8 cellular contexts compared by ENCODE assay signal in genomic region chr6:73309534-73309783, GRCh38. TPM values are rescaled to one million over a fixed set of nuclear protein-coding genes. Genes with fewer than 3 reads are reported as not detected.
DNase-seq lines count a peak whose midpoint lies in the region; ATAC-seq and TF ChIP-seq lines count a peak whose summit lies in the region.

No MANE protein-coding gene starts in this region.

- H2BK5ac ChIP-seq in mesenchymal stem cell (ENCODE audit: low read depth, low read length, poor library complexity, severe bottlenecking): no peak overlapping the region

- no peaks in the 10 kb centered on the region for H3K9me3 Mint-ChIP-seq in Calu3 (ENCODE audit: low read depth, unreplicated experiment)

- H2AK5ac ChIP-seq in mesenchymal stem cell (ENCODE audit: low read length, severe bottlenecking): no peak overlapping the region

- peak overlapping the region; percentile 65 for H3K27ac Mint-ChIP-seq in Calu3 (ENCODE audit: unreplicated experiment)

- H4K8ac ChIP-seq in mesenchymal stem cell (ENCODE audit: low read length): peak overlapping the region; percentile 64

- H3K18ac ChIP-seq in mesenchymal stem cell (ENCODE audit: low read depth in 1 of 2, low read length in 2 of 2): peak overlapping the region; percentile 46 to 94

- 3 to 6% methylated on average over 13 of the region's 13 CpGs for WGBS in body of pancreas, 2 donors
- 7% methylated on average over 13 of the region's 13 CpGs for WGBS in mesenchymal stem cell

- DNase-seq in Calu3 (no peak), body of pancreas (no peak), mesenchymal stem cell (no peak), NCI-H2196 treated with DMSO at 0.1 percent for 48 hours (lab: John Stamatoyannopoulos, UW; ENCODE audit: unreplicated experiment) (no peak), SW 1271 (lab: John Stamatoyannopoulos, UW) (no peak)

- H3K27ac ChIP-seq in body of pancreas (peak overlapping the region in 3 of 4 donors; percentile 63 to 77 (median 68)), mesenchymal stem cell (ENCODE audit: low read length, poor library complexity, severe bottlenecking) (peak overlapping the region; percentile 20)

- H2BK12ac ChIP-seq in mesenchymal stem cell (ENCODE audit: low read length in 2 of 2): peak overlapping the region in 1 of 2 experiments; percentile 34

- H3K4me3 ChIP-seq in body of pancreas (peak overlapping the region; percentile 37 to 77), mesenchymal stem cell (ENCODE audit: insufficient read depth in 1 of 2, low read depth in 1 of 2, low read length in 2 of 2) (peak overlapping the region; percentile 73 to 96)

- H3K4ac ChIP-seq in mesenchymal stem cell (ENCODE audit: low read depth in 1 of 2, low read length in 2 of 2): peak overlapping the region; percentile 7 to 73

- CTCF ChIA-PET in Calu3 (lab: Charles Lee): interaction anchor here (0.7 to 0.9 kb wide), 3 partner anchors 17 to 127 kb away, joined by 3 to 4 read pairs (median 3); no protein-coding TSS in a partner anchor

- H3K4me2 ChIP-seq in mesenchymal stem cell (ENCODE audit: low read length, poor library complexity, severe bottlenecking): peak overlapping the region; percentile 81

- peak overlapping the region; percentile 51 for H2BK120ac ChIP-seq in mesenchymal stem cell (ENCODE audit: low read depth, low read length)

- intact Hi-C loops in Calu3 (cut with micrococcal nuclease; ENCODE audit: unreplicated experiment): no loop called here
- intact Hi-C loops in body of pancreas (cut with DNase I): no loop called here

- H3K36me3 ChIP-seq in body of pancreas (replicated peaks in 1 of 2; ENCODE audit: insufficient read depth in 1 of 2, low read depth in 2 of 2) (no peaks in the 10 kb centered on the region), mesenchymal stem cell (ENCODE audit: control insufficient read depth in 1 of 2, insufficient read depth in 2 of 2, low read depth in 1 of 2, low read length in 2 of 2) (no peaks in the 10 kb centered on the region)

- peak overlapping the region in 1 of 2 experiments; percentile 31 for H3K23ac ChIP-seq in mesenchymal stem cell (ENCODE audit: low read length in 2 of 2)

- H3K27me3 Mint-ChIP-seq in Calu3 (ENCODE audit: unreplicated experiment): no peaks in the 10 kb centered on the region

- H3K9me3 ChIP-seq in body of pancreas: no peaks in the 10 kb centered on the region
- no peaks in the 10 kb centered on the region for H3K9me3 ChIP-seq in mesenchymal stem cell (ENCODE audit: control insufficient read depth, low read length)

- TSS peak; percentile 70 for BruUV-seq in Calu3 (replicated peaks; lab: Mats Ljungman, UMichigan)

- no peaks in the 10 kb centered on the region for H3K27me3 ChIP-seq in body of pancreas
- H3K27me3 ChIP-seq in mesenchymal stem cell (ENCODE audit: control insufficient read depth in 1 of 2, insufficient read depth in 1 of 2, low read length in 2 of 2): peaks cover 0 to under 1% of the 10 kb centered on the region in 2 experiments

- TF ChIP-seq POLR2A in body of pancreas (IDR thresholded peaks at IDR 0.05): no peak

- H4K91ac ChIP-seq in mesenchymal stem cell (ENCODE audit: low read length): peak overlapping the region; percentile 79

- TF ChIP-seq CTCF in Calu3 (IDR thresholded peaks at IDR 0.05; ENCODE audit: unreplicated experiment) (no peak), body of pancreas (IDR thresholded peaks at IDR 0.05) (no peak)

- ATAC-seq in HG03095 (IDR thresholded peaks at IDR 0.05; ENCODE audit: unreplicated experiment) (peak; percentile 38), body of pancreas (no peak), GM19023 (IDR thresholded peaks at IDR 0.05; ENCODE audit: unreplicated experiment) (no peak), HG03442 (IDR thresholded peaks at IDR 0.05; ENCODE audit: unreplicated experiment) (no peak)

- H3K4me1 Mint-ChIP-seq in Calu3 (ENCODE audit: low read depth, unreplicated experiment): peaks cover 13% of the 10 kb centered on the region

- H3K9ac ChIP-seq in mesenchymal stem cell (ENCODE audit: low read length): peak overlapping the region; percentile 94

- peak overlapping the region in 1 of 2 experiments; percentile 53 for H3K14ac ChIP-seq in mesenchymal stem cell (ENCODE audit: low read length in 2 of 2)

- peak overlapping the region; percentile 84 for H3K4me3 Mint-ChIP-seq in Calu3 (ENCODE audit: low read depth, unreplicated experiment)

- H2BK15ac ChIP-seq in mesenchymal stem cell (ENCODE audit: low read depth, poor library complexity, severe bottlenecking): no peak overlapping the region

- H3K79me1 ChIP-seq in mesenchymal stem cell (replicated peaks; ENCODE audit: low read length, poor library complexity, severe bottlenecking): peaks cover 19% of the 10 kb centered on the region

- H3K4me1 ChIP-seq in body of pancreas: peaks cover 17% of the 10 kb centered on the region
- H3K4me1 ChIP-seq in mesenchymal stem cell (ENCODE audit: control insufficient read depth, insufficient read depth, low read depth, low read length): peaks cover 15% of the 10 kb centered on the region

- H2AFZ ChIP-seq in mesenchymal stem cell (ENCODE audit: low read depth, low read length): peak overlapping the region; percentile 97

- peaks cover 16% of the 10 kb centered on the region for H3K36me3 Mint-ChIP-seq in Calu3 (ENCODE audit: insufficient read depth, unreplicated experiment)

RNA-seq across cellular contexts. Expression of gene DPPA5, which starts 44.6 kb away (rescaled TPM):
- total RNA-seq in Calu3 (2022) (not detected in 2 replicates), body of pancreas (not detected)
- not detected for polyA plus RNA-seq in mesenchymal stem cell (2013, experiment 1 of 2)
- not detected for polyA plus RNA-seq in mesenchymal stem cell (2013, experiment 2 of 2)

RNA-seq across cellular contexts. Expression of gene KHDC1, which starts 46.5 kb away (rescaled TPM):
- total RNA-seq in Calu3 (2022): 4.9 and 5.0 TPM in 2 replicates
- 1 to 10 TPM; 1.0 to 3.0 TPM for total RNA-seq in body of pancreas
- polyA plus RNA-seq in mesenchymal stem cell (2013, experiment 1 of 2): 2.4 TPM
- 2.5 TPM for polyA plus RNA-seq in mesenchymal stem cell (2013, experiment 2 of 2)

RNA-seq across cellular contexts. Expression of gene KHDC3L, which starts 53.0 kb away (rescaled TPM):
- not detected in 2 replicates for total RNA-seq in Calu3 (2022)
- not detected for total RNA-seq in body of pancreas
- polyA plus RNA-seq in mesenchymal stem cell (2013, experiment 1 of 2): not detected
- not detected for polyA plus RNA-seq in mesenchymal stem cell (2013, experiment 2 of 2)
